ENCODE assay signal across 24 cellular contexts in genomic region chr18:45930953-45931352, GRCh38. TPM values are rescaled to one million over a fixed set of nuclear protein-coding genes. Genes with fewer than 3 reads are reported as not detected.
DNase-seq lines count a peak whose midpoint lies in the region; ATAC-seq and TF ChIP-seq lines count a peak whose summit lies in the region.
"Had no signal": no experiment of that assay in that cellular context is flagged by ENCODE, and none has a peak within 500 bp of the region (broad histone marks: within the 10 kb centered on the region; RNA-seq: fewer than 3 reads in every experiment).

No MANE protein-coding gene starts in this region.

- H3K9me3 Mint-ChIP-seq in CD4-positive, alpha-beta memory T cell = no peaks in the 10 kb centered on the region
- H3K9me3 Mint-ChIP-seq: CD8-positive, alpha-beta memory T cell had no signal

- H3K36me3 Mint-ChIP-seq in CD4-positive, alpha-beta memory T cell = peaks cover 47 to 76% of the 10 kb centered on the region in 2 donors

- no peak overlapping the region for H3K4me3 Mint-ChIP-seq in CD4-positive, alpha-beta memory T cell
- H3K4me3 Mint-ChIP-seq: CD8-positive, alpha-beta memory T cell had no signal

- no peaks in the 10 kb centered on the region for H4K20me1 ChIP-seq in DND-41 (ENCODE audit: insufficient read depth, low read length)

- WGBS in heart right ventricle, 2 donors = 54 to 81% methylated on average over 1 of the region's 1 CpG

- no peak for TF ChIP-seq CTCF in DND-41 (IDR thresholded peaks at IDR 0.05; ENCODE audit: borderline replicate concordance, extremely low read depth, low read length, poor library complexity, severe bottlenecking)
- no peak for TF ChIP-seq CTCF in heart right ventricle (IDR thresholded peaks at IDR 0.05)

- H3K4me3 ChIP-seq in CD4-positive, alpha-beta memory T cell (ENCODE audit: low read length in 2 of 2) = no peak overlapping the region
- no peak overlapping the region for H3K4me3 ChIP-seq in DND-41 (ENCODE audit: low read depth in 1 of 2, low read length in 2 of 2)
- no peak overlapping the region for H3K4me3 ChIP-seq in heart right ventricle
- H3K4me3 ChIP-seq: A549; BLaER1 treated with 17β-estradiol and CSF1 and Interleukin-3, amounts not matched to agents 10 nM and 100 nM; GM23248; SJSA1 had no signal

- peak overlapping the region; percentile 3 for H3K27ac ChIP-seq in CD4-positive, alpha-beta memory T cell (ENCODE audit: low read depth, low read length)
- no peak overlapping the region for H3K27ac ChIP-seq in DND-41 (ENCODE audit: low read length)
- peak overlapping the region in 8 of 10 donors; percentile 3 to 76 (median 34) for H3K27ac ChIP-seq in heart right ventricle
- H3K27ac ChIP-seq: A549; BLaER1 treated with 17β-estradiol and CSF1 and Interleukin-3, amounts not matched to agents 10 nM and 100 nM; GM23248; SJSA1 had no signal

- POLR2A ChIA-PET in CD4-positive, alpha-beta memory T cell (lab: Charles Lee; ENCODE audit: partially characterized antibody) = no interaction called here

- CTCF ChIA-PET in CD4-positive, alpha-beta memory T cell (lab: Charles Lee; ENCODE audit: partially characterized antibody) = interaction anchor here (2.3 kb wide), 1 partner anchor 143 kb away, joined by 10 read pairs; no protein-coding TSS in a partner anchor

- no peak overlapping the region for H3K9ac ChIP-seq in DND-41 (ENCODE audit: low read depth, low read length)
- H3K9ac ChIP-seq: BLaER1 treated with 17β-estradiol and CSF1 and Interleukin-3, amounts not matched to agents 10 nM and 100 nM; GM23248 had no signal

- H3K79me2 ChIP-seq in DND-41 (ENCODE audit: insufficient read depth, low read length) = no peaks in the 10 kb centered on the region

- H2AFZ ChIP-seq in DND-41 (ENCODE audit: low read depth, low read length) = no peak overlapping the region
- H2AFZ ChIP-seq: GM23248 had no signal

- DNase-seq in CD4-positive, alpha-beta memory T cell = peak in 4 of 5 donors; percentile 6 to 41 (median 15)
- DNase-seq in DND-41 (no peak), heart right ventricle (peak in 1 of 2 donors; percentile 32), kidney tubule cell (ENCODE audit: low spot score) (peak; percentile 24), mesenteric fat pad (ENCODE audit: low spot score) (no peak), A172 (ENCODE audit: low spot score) (no peak)
- no peak for DNase-seq in stimulated activated CD4-positive, alpha-beta T cell treated with anti-CD3 and anti-CD28 coated beads, Interleukin-4, amount 100 ng/mL, for 4 hours
- DNase-seq: AML-193; GM23248; H7; Karpas-422; NCI-H1092; NCI-H1436; NCI-H187; NCI-H2171 treated with DMSO at 0.1 percent for 48 hours; NCI-H526; NCI-H82; NK-92 treated with Interleukin-12 subunit alpha and Interleukin-12 subunit beta, amount 100 ng/mL, for 24 hours; PC-3 had no signal

- peak overlapping the region in 1 of 7 donors; percentile 10 for H3K27ac Mint-ChIP-seq in CD4-positive, alpha-beta memory T cell
- H3K27ac Mint-ChIP-seq: CD8-positive, alpha-beta memory T cell had no signal

- H3K4me1 Mint-ChIP-seq in CD4-positive, alpha-beta memory T cell = peaks cover 0 to 3% (median 1%) of the 10 kb centered on the region in 4 donors

- H3K27me3 ChIP-seq in CD4-positive, alpha-beta memory T cell (ENCODE audit: insufficient read depth, low read length) = no peaks in the 10 kb centered on the region
- H3K27me3 ChIP-seq in DND-41 (ENCODE audit: insufficient read depth, low read length, poor library complexity) (no peaks in the 10 kb centered on the region), heart right ventricle (no peaks in the 10 kb centered on the region)
- H3K27me3 ChIP-seq: BLaER1 treated with 17β-estradiol and CSF1 and Interleukin-3, amounts not matched to agents 10 nM and 100 nM; SJSA1 had no signal

- intact Hi-C loops in CD4-positive, alpha-beta memory T cell (cut with micrococcal nuclease) = no loop called here
- intact Hi-C loops in heart right ventricle (cut with DNase I) = loop anchor here in 1 of 10 donors (10.0 kb wide), 1 partner anchor 144 kb away; the partner anchor contains the start of gene PSTPIP2

- peaks cover 46% of the 10 kb centered on the region for H3K36me3 ChIP-seq in CD4-positive, alpha-beta memory T cell (ENCODE audit: insufficient read depth, low read length)
- peaks cover 56% of the 10 kb centered on the region for H3K36me3 ChIP-seq in DND-41 (ENCODE audit: insufficient read depth, low read length)
- H3K36me3 ChIP-seq in heart right ventricle = peaks cover 0 to 99% (median 26%) of the 10 kb centered on the region in 9 donors

- H3K9me3 ChIP-seq in CD4-positive, alpha-beta memory T cell (ENCODE audit: control insufficient read depth in 1 of 2, low read length in 2 of 2) = no peaks in the 10 kb centered on the region
- H3K9me3 ChIP-seq in DND-41 (ENCODE audit: insufficient read depth, low read length, severe bottlenecking) (no peaks in the 10 kb centered on the region), heart right ventricle (no peaks in the 10 kb centered on the region)
- H3K9me3 ChIP-seq: A549; BLaER1 treated with 17β-estradiol and CSF1 and Interleukin-3, amounts not matched to agents 10 nM and 100 nM; SJSA1 had no signal

- ATAC-seq in DND-41 (ENCODE audit: insufficient read depth, low read depth) (peak; percentile 50; the same call in 2 of the 3 replicates), heart right ventricle (peak; percentile 42 to 96 (median 91)), GM21528 (IDR thresholded peaks at IDR 0.05; ENCODE audit: low FRiP score, unreplicated experiment) (no peak)
- ATAC-seq: A549, PC-3 had no signal

- no peaks in the 10 kb centered on the region for H3K27me3 Mint-ChIP-seq in CD4-positive, alpha-beta memory T cell
- H3K27me3 Mint-ChIP-seq: CD8-positive, alpha-beta memory T cell had no signal

- H3K4me1 ChIP-seq in CD4-positive, alpha-beta memory T cell (ENCODE audit: insufficient read depth, low read length) = no peaks in the 10 kb centered on the region
- no peaks in the 10 kb centered on the region for H3K4me1 ChIP-seq in DND-41 (ENCODE audit: insufficient read depth, low read length)
- peaks cover 0 to 22% (median 0%) of the 10 kb centered on the region in 9 donors for H3K4me1 ChIP-seq in heart right ventricle
- H3K4me1 ChIP-seq: A549; BLaER1 treated with 17β-estradiol and CSF1 and Interleukin-3, amounts not matched to agents 10 nM and 100 nM had no signal

- H3K4me2 ChIP-seq in DND-41 (ENCODE audit: insufficient read depth, low read length) = no peak overlapping the region
- H3K4me2 ChIP-seq: A549; BLaER1 treated with 17β-estradiol and CSF1 and Interleukin-3, amounts not matched to agents 10 nM and 100 nM had no signal

RNA-seq across cellular contexts. Expression of gene EPG5, which starts 36.2 kb away (rescaled TPM):
- 10 to 100 TPM; 64.3 to 69.0 TPM for total RNA-seq in CD4-positive, alpha-beta memory T cell
- 1 to 10 TPM; 4.1 to 5.7 TPM for polyA plus RNA-seq in CD4-positive, alpha-beta memory T cell
- 10 to 100 TPM; 16.7 to 26.3 (median 21.0) TPM for total RNA-seq in heart right ventricle
- 1 to 10 TPM; 6.5 to 6.9 TPM for polyA plus RNA-seq in heart right ventricle
- total RNA-seq in mesenteric fat pad = 22.8 TPM
- 8.8 and 16.4 TPM in 2 replicates for total RNA-seq in A172 (2014; rRNA removed; shearing (Covaris generic))

Comparison
In these comparisons a context has a peak if more than half of its experiments do, and no peak if none do; other contexts are left out.
1. DNase-seq: peak in CD4-positive, alpha-beta memory T cell (4 of 5) and kidney tubule cell (single experiment); none in DND-41 (single experiment), mesenteric fat pad (single experiment), A172 (single experiment) and stimulated activated CD4-positive, alpha-beta T cell treated with anti-CD3 and anti-CD28 coated beads, Interleukin-4, amount 100 ng/mL, for 4 hours (0 of 2).